In genomic region chr20:62046431-62046830, GRCh38 we compare ENCODE assay signal across 15 cellular contexts. TPM values are rescaled to one million over a fixed set of nuclear protein-coding genes. Genes with fewer than 3 reads are reported as not detected.
DNase-seq lines count a peak whose midpoint lies in the region; ATAC-seq, FAIRE-seq and TF ChIP-seq lines count a peak whose summit lies in the region.
"Had no signal": no experiment of that assay in that cellular context is flagged by ENCODE, and none has a peak within 500 bp of the region (broad histone marks: within the 10 kb centered on the region; RNA-seq: fewer than 3 reads in every experiment).

No MANE protein-coding gene starts in this region.

- H3K27ac ChIP-seq in BLaER1 (peak overlapping the region; percentile 35; the same call in 1 of the 2 replicates), RWPE2 (ENCODE audit: poor library complexity, severe bottlenecking) (no peak overlapping the region), kidney (ENCODE audit: low read depth in 2 of 2, low read length in 2 of 2) (no peak overlapping the region), osteoblast (ENCODE audit: low read depth, low read length) (no peak overlapping the region), left ventricle myocardium inferior (replicated peaks) (no peak overlapping the region)
- H3K27ac ChIP-seq: 22Rv1 had no signal

- peak overlapping the region; percentile 68 for H3K4me2 ChIP-seq in BLaER1
- no peak overlapping the region for H3K4me2 ChIP-seq in osteoblast (ENCODE audit: insufficient read depth, low read length)

- peaks cover 89% of the 10 kb centered on the region for H3K79me2 ChIP-seq in osteoblast (ENCODE audit: insufficient read depth, low read length)

- H3K4me1 ChIP-seq in BLaER1 (peaks cover 59% of the 10 kb centered on the region), RWPE2 (ENCODE audit: insufficient read depth, poor library complexity, severe bottlenecking) (no peaks in the 10 kb centered on the region), kidney (ENCODE audit: control insufficient read depth in 1 of 2, insufficient read depth in 1 of 2, low read depth in 1 of 2, low read length in 2 of 2) (no peaks in the 10 kb centered on the region), osteoblast (ENCODE audit: insufficient read depth, low read length) (peaks cover 4% of the 10 kb centered on the region), left ventricle myocardium inferior (peaks cover 36% of the 10 kb centered on the region)

- H3K27me3 ChIP-seq in BLaER1 (no peaks in the 10 kb centered on the region), RWPE2 (ENCODE audit: insufficient read depth, poor library complexity, severe bottlenecking) (no peaks in the 10 kb centered on the region), osteoblast (ENCODE audit: insufficient read depth, low read length) (no peaks in the 10 kb centered on the region), left ventricle myocardium inferior (ENCODE audit: low read depth) (no peaks in the 10 kb centered on the region)

- ATAC-seq in RWPE2 (ENCODE audit: low read depth) (no peak), GM19324 (IDR thresholded peaks at IDR 0.05; ENCODE audit: low FRiP score, unreplicated experiment) (no peak)

- no peak for FAIRE-seq in kidney (lab: Jason Lieb, UNC)

- H3K9ac ChIP-seq in BLaER1 (peak overlapping the region; percentile 15; the same call in 1 of the 2 replicates), kidney (ENCODE audit: low read length in 2 of 2) (no peak overlapping the region)

- DNase-seq in RWPE2 (ENCODE audit: low spot score) (peak; percentile 59), kidney (peak; percentile 24), osteoblast (ENCODE audit: insufficient read length, low spot score, missing footprints) (peak; percentile 10), left ventricle myocardium inferior (no peak), NCI-H526 (lab: John Stamatoyannopoulos, UW) (no peak)
- DNase-seq in activated naive CD4-positive, alpha-beta T cell treated with anti-CD3 and anti-CD28 coated beads, Interleukin-2, amount 50 U/mL, for 16 hours, result no peak
- DNase-seq: AML-193; Calu3; CD4-positive, alpha-beta T cell; DMS 273 treated with DMSO at 0.1 percent for 48 hours; HCEC 1CT; HFFc6 had no signal

- no peak overlapping the region for H2AFZ ChIP-seq in osteoblast (ENCODE audit: low read length)

- TF ChIP-seq CTCF in RWPE2 (IDR thresholded peaks at IDR 0.05; ENCODE audit: poor library complexity, severe bottlenecking) (no peak), kidney (IDR thresholded peaks at IDR 0.05; ENCODE audit: borderline replicate concordance, extremely low read depth, insufficient read depth) (no peak), osteoblast (IDR thresholded peaks at IDR 0.05; ENCODE audit: extremely low read depth, low read depth, low read length) (no peak), left ventricle myocardium inferior (IDR thresholded peaks at IDR 0.05; ENCODE audit: borderline replicate concordance) (no peak)

- peaks cover 15% of the 10 kb centered on the region for H3K9me3 ChIP-seq in BLaER1
- no peaks in the 10 kb centered on the region for H3K9me3 ChIP-seq in RWPE2 (ENCODE audit: severe bottlenecking)
- H3K9me3 ChIP-seq in kidney (ENCODE audit: control insufficient read depth in 1 of 2, low read length in 2 of 2), result no peaks in the 10 kb centered on the region
- no peaks in the 10 kb centered on the region for H3K9me3 ChIP-seq in osteoblast (ENCODE audit: low read depth, low read length)
- H3K9me3 ChIP-seq in left ventricle myocardium inferior (replicated peaks), result no peaks in the 10 kb centered on the region

- H3K4me3 ChIP-seq in BLaER1, result no peak overlapping the region
- no peak overlapping the region for H3K4me3 ChIP-seq in RWPE2 (ENCODE audit: severe bottlenecking)
- H3K4me3 ChIP-seq in kidney (ENCODE audit: low read length in 2 of 2), result no peak overlapping the region
- H3K4me3 ChIP-seq in osteoblast (ENCODE audit: insufficient read depth, low read length), result no peak overlapping the region
- no peak overlapping the region for H3K4me3 ChIP-seq in left ventricle myocardium inferior

- intact Hi-C loops in kidney (cut with DNase I) (no loop called here), left ventricle myocardium inferior (cut with micrococcal nuclease) (no loop called here)

- H3K36me3 ChIP-seq in BLaER1, result peaks cover 51% of the 10 kb centered on the region
- H3K36me3 ChIP-seq in RWPE2 (ENCODE audit: low read depth), result no peaks in the 10 kb centered on the region; the same call in 1 of the 2 replicates
- no peaks in the 10 kb centered on the region for H3K36me3 ChIP-seq in kidney (ENCODE audit: control insufficient read depth in 1 of 2, insufficient read depth in 2 of 2, low read length in 2 of 2)
- H3K36me3 ChIP-seq in osteoblast (ENCODE audit: insufficient read depth, low read length), result no peaks in the 10 kb centered on the region
- no peaks in the 10 kb centered on the region for H3K36me3 ChIP-seq in left ventricle myocardium inferior

- H4K20me1 ChIP-seq in BLaER1 (peaks cover 100% of the 10 kb centered on the region), osteoblast (ENCODE audit: insufficient read depth, low read length) (peaks cover 48% of the 10 kb centered on the region)

RNA-seq across cellular contexts. Expression of gene TAF4, which starts 19.2 kb away (rescaled TPM):
- total RNA-seq in kidney, result 18.4 TPM
- 3.7 TPM for polyA plus RNA-seq in kidney (ENCODE audit: insufficient read depth, low read depth, low replicate concordance)
- total RNA-seq in osteoblast, result 4.3 and 4.7 TPM in 2 replicates
- total RNA-seq in left ventricle myocardium inferior, result 11.8 TPM

Comparison
In these comparisons a context has a peak if more than half of its experiments do, and no peak if none do; other contexts are left out.
1. DNase-seq: peak in RWPE2 (single experiment), kidney (single experiment) and osteoblast (single experiment); none in left ventricle myocardium inferior (single experiment), activated naive CD4-positive, alpha-beta T cell treated with anti-CD3 and anti-CD28 coated beads, Interleukin-2, amount 50 U/mL, for 16 hours (single experiment) and NCI-H526 (0 of 2).